In the genomic region with DNA sequence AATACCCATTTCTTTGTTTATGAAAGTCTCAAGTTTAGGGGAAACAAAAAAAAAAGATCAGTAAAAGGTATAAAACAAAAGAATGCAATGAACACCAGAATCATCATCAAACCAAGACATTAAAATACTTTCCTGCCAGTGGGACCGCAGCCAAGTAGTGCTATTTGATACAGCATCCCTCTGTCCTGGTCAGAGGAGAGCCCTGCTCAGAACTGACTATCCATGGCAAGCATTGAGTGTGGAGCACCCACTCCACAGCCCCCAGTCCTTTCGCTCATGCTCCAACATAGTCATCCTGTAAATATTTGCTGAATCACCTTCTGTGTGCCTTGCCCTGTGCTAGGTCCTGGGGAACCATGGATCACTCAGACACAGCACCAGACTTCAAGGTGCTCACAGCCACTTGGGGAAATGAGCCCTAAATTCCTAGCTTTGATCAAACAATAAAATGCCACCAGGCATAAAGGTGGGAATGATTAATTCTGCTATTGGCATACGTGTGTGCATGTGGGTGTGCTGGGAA, we compare ENCODE assay signal across 17 cellular contexts.
DNase-seq lines count a peak whose midpoint lies in the region; ATAC-seq and TF ChIP-seq lines count a peak whose summit lies in the region.
"Had no signal": no experiment of that assay in that cellular context is flagged by ENCODE, and none has a peak within 500 bp of the region (broad histone marks: within the 10 kb centered on the region; RNA-seq: fewer than 3 reads in every experiment).

No MANE protein-coding gene starts in this region.

- intact Hi-C loops in esophagus muscularis mucosa (cut with DNase I), result no loop called here

- no peak for TF ChIP-seq EP300 in esophagus muscularis mucosa (IDR thresholded peaks at IDR 0.05)

- ATAC-seq in GM19023 (IDR thresholded peaks at IDR 0.05; ENCODE audit: unreplicated experiment), result no peak
- ATAC-seq: PC-3 had no signal

- peak; percentile 54 for DNase-seq in NCI-H1105 treated with DMSO at 0.1 percent for 48 hours (lab: John Stamatoyannopoulos, UW)
- no peak for DNase-seq in NCI-H1105 (lab: John Stamatoyannopoulos, UW)
- DNase-seq in Daoy (ENCODE audit: low read depth), result peak; percentile 40
- DNase-seq in NCI-H1092 treated with DMSO at 0.1 percent for 48 hours (lab: John Stamatoyannopoulos, UW), result peak; percentile 63
- peak; percentile 64 for DNase-seq in esophagus muscularis mucosa (ENCODE audit: extremely low spot score)
- DNase-seq in GDM1 (lab: John Stamatoyannopoulos, UW), result no peak
- no peak for DNase-seq in superior temporal gyrus (ENCODE audit: extremely low spot score)
- DNase-seq: CD4-positive, CD25-positive, alpha-beta regulatory T cell; DND-41; HCEC 1CT; NCI-H2029; NCI-H748 treated with DMSO at 0.1 percent for 48 hours; NK-92 treated with Interleukin-12 subunit alpha and Interleukin-12 subunit beta, amount 100 ng/mL, for 24 hours; PC-3; T-helper 2 cell had no signal

- no peak overlapping the region for H3K4me3 ChIP-seq in esophagus muscularis mucosa
- H3K4me3 ChIP-seq: BLaER1 had no signal

- 71% methylated on average over 3 of the region's 3 CpGs for WGBS in esophagus muscularis mucosa

- peaks cover 0 to 6% (median 0%) of the 10 kb centered on the region in 4 donors for H3K27me3 ChIP-seq in esophagus muscularis mucosa
- H3K27me3 ChIP-seq: BLaER1 had no signal

- H3K27ac ChIP-seq in esophagus muscularis mucosa (replicated peaks in 1 of 4), result no peak overlapping the region
- H3K27ac ChIP-seq: BLaER1 had no signal

- no peaks in the 10 kb centered on the region for H3K36me3 ChIP-seq in esophagus muscularis mucosa
- H3K36me3 ChIP-seq: BLaER1 had no signal

- peaks cover 0 to 3% (median 0%) of the 10 kb centered on the region in 4 donors for H3K4me1 ChIP-seq in esophagus muscularis mucosa
- H3K4me1 ChIP-seq: BLaER1 had no signal

- no peak for TF ChIP-seq CTCF in esophagus muscularis mucosa (IDR thresholded peaks at IDR 0.05)

- H3K9me3 ChIP-seq in esophagus muscularis mucosa, result peaks cover 0 to 8% (median 0%) of the 10 kb centered on the region in 4 donors

- no peak for TF ChIP-seq POLR2A in esophagus muscularis mucosa (IDR thresholded peaks at IDR 0.05; ENCODE audit: low read depth)

Comparison
In these comparisons a context has a peak if more than half of its experiments do, and no peak if none do; other contexts are left out.
1. DNase-seq: peak in NCI-H1105 treated with DMSO at 0.1 percent for 48 hours (single experiment), Daoy (single experiment), NCI-H1092 treated with DMSO at 0.1 percent for 48 hours (single experiment) and esophagus muscularis mucosa (single experiment); none in NCI-H1105 (single experiment), GDM1 (single experiment) and superior temporal gyrus (single experiment).